Comparison of ENCODE assay signal across 7 cellular contexts in the genomic region with DNA sequence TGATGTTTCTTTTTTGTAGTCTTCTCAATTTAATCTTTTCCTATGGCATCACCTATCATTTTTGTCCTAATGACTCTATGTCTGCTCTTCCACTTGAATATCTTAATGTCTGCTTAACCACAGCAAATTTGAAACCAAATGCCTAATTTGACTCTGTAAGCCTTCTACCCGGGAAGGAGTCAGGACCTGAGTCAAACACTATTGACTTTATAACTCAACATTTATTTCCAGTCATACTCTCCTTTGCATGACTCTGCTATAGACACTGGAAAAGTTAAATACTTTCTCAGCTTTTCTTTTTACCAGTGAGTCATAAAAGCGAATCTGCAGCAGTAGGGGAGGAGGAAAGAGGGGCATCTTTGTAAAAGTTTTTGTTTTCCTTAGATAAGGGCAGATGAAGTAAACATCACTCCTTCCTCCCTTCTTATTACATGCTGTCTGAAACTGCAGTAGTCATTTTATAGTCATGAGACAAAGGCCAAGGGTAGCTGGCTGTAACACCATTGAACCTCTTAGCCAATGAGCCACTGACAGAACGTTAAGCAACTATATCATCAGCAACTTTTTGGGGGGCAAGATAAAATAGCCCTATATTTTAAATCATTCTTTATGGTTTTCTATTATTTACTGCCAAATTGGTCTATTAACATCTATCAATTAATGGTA.
"Had no signal": no experiment of that assay in that cellular context is flagged by ENCODE, and none has a peak within 500 bp of the region (broad histone marks: within the 10 kb centered on the region; RNA-seq: fewer than 3 reads in every experiment).

No MANE protein-coding gene starts in this region.

- FAIRE-seq: H1, H54, HepG2 had no signal

- DNase-seq: H9, HCEC 1CT had no signal

- H3K4me3 ChIP-seq: GM23338 had no signal

- ATAC-seq: GM23338, HepG2 had no signal

- H3K27ac ChIP-seq: HL-60 had no signal

- H3K4me2 ChIP-seq: GM23338 had no signal

- H2AFZ ChIP-seq: GM23338 had no signal
